1 cellular context compared by ENCODE assay signal in genomic region chr3:32413845-32414526, GRCh38.
TF ChIP-seq lines count a peak whose summit lies in the region.

No MANE protein-coding gene starts in this region.

TF ChIP-seq in K562, 482 proteins besides CTCF, POLR2A, EP300 and RAD21 (continued from another document):
- TF ChIP-seq AFF1 (IDR thresholded peaks at IDR 0.05; ENCODE audit: low read depth in 1 of 2, partially characterized antibody in 2 of 2) (no peak), BCL6 (CRISPR knock-in tag; IDR thresholded peaks at IDR 0.05) (no peak), ZFPM2 (CRISPR knock-in tag; IDR thresholded peaks at IDR 0.05) (no peak), ZNF75A (CRISPR knock-in tag; IDR thresholded peaks at IDR 0.05) (no peak), ZNF239 (CRISPR knock-in tag; IDR thresholded peaks at IDR 0.05) (no peak), NR4A1 (CRISPR knock-in tag; IDR thresholded peaks at IDR 0.05) (no peak), NR4A1 (tag; IDR thresholded peaks at IDR 0.05) (no peak)
TF ChIP-seq in K562: peak in this region for 0.
